Comparison of ENCODE assay signal across 2 cellular contexts in the genomic region with DNA sequence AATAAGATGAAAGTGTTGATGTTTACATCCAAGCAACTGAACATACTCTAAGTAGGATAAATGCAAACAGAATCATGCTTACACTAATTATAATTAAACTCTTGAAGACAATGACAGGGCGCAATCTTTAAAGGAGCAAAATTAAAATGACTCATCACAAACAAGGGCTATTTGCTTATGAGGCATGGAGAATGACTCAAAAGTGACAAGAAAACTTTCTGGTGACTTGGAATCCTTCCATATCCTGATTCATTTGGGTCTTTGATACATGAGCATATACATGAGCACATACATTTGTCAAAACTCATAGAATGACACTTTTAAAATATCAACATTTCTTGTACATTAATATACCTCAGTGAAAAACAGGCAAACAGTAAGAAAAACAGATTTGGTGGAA.
TF ChIP-seq lines count a peak whose summit lies in the region.

No MANE protein-coding gene starts in this region.

TF ChIP-seq in HCT116, 20 proteins besides CTCF, POLR2A, EP300 and RAD21 (continued from another document):
- TF ChIP-seq ZBTB33 (IDR thresholded peaks at IDR 0.05; ENCODE audit: extremely low read depth, insufficient replicate concordance, low read length) (no peak), TCF7L2 (IDR thresholded peaks at IDR 0.05; ENCODE audit: borderline replicate concordance, extremely low read depth, insufficient read depth, insufficient read length) (peak; percentile 50), CBX3 (IDR thresholded peaks at IDR 0.05; ENCODE audit: low read depth) (peak; percentile 60; the same call in 1 of the 2 replicates), SP1 (IDR thresholded peaks at IDR 0.05; ENCODE audit: low read depth) (peak; percentile 58), JUND (IDR thresholded peaks at IDR 0.05) (peak; percentile 76), CEBPB (IDR thresholded peaks at IDR 0.05; ENCODE audit: low read depth) (no peak)

TF ChIP-seq in WTC11, 78 proteins besides CTCF, POLR2A, EP300 and RAD21 (continued from another document):
- TF ChIP-seq, protein P1, sequence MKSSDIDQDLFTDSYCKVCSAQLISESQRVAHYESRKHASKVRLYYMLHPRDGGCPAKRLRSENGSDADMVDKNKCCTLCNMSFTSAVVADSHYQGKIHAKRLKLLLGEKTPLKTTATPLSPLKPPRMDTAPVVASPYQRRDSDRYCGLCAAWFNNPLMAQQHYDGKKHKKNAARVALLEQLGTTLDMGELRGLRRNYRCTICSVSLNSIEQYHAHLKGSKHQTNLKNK (CRISPR knock-in tag; IDR thresholded peaks at IDR 0.05) = no peak
- no peak for TF ChIP-seq SMAD4 (CRISPR knock-in tag; IDR thresholded peaks at IDR 0.05)
- TF ChIP-seq, protein P2, sequence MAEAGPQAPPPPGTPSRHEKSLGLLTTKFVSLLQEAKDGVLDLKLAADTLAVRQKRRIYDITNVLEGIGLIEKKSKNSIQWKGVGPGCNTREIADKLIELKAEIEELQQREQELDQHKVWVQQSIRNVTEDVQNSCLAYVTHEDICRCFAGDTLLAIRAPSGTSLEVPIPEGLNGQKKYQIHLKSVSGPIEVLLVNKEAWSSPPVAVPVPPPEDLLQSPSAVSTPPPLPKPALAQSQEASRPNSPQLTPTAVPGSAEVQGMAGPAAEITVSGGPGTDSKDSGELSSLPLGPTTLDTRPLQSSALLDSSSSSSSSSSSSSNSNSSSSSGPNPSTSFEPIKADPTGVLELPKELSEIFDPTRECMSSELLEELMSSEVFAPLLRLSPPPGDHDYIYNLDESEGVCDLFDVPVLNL (CRISPR knock-in tag; IDR thresholded peaks at IDR 0.05; ENCODE audit: borderline replicate concordance, low read depth) = no peak
- TF ChIP-seq PREB (CRISPR knock-in tag; IDR thresholded peaks at IDR 0.05; ENCODE audit: borderline replicate concordance) = no peak
- TF ChIP-seq TP53 (CRISPR knock-in tag; IDR thresholded peaks at IDR 0.05) = no peak
- TF ChIP-seq CBFB (CRISPR knock-in tag; IDR thresholded peaks at IDR 0.05; ENCODE audit: low read depth) = no peak
- TF ChIP-seq, protein P3, sequence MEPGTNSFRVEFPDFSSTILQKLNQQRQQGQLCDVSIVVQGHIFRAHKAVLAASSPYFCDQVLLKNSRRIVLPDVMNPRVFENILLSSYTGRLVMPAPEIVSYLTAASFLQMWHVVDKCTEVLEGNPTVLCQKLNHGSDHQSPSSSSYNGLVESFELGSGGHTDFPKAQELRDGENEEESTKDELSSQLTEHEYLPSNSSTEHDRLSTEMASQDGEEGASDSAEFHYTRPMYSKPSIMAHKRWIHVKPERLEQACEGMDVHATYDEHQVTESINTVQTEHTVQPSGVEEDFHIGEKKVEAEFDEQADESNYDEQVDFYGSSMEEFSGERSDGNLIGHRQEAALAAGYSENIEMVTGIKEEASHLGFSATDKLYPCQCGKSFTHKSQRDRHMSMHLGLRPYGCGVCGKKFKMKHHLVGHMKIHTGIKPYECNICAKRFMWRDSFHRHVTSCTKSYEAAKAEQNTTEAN (CRISPR knock-in tag; IDR thresholded peaks at IDR 0.05) = no peak
- TF ChIP-seq TEAD1 (CRISPR knock-in tag; IDR thresholded peaks at IDR 0.05) = no peak
- TF ChIP-seq ZNF138 (CRISPR knock-in tag; conservative IDR thresholded peaks at IDR 0.05) = no peak
- TF ChIP-seq ZNF263 (CRISPR knock-in tag; IDR thresholded peaks at IDR 0.05; ENCODE audit: low read depth) = no peak
- TF ChIP-seq NR3C1 (CRISPR knock-in tag; conservative IDR thresholded peaks at IDR 0.05; ENCODE audit: low read depth) = no peak
- TF ChIP-seq, protein P4, sequence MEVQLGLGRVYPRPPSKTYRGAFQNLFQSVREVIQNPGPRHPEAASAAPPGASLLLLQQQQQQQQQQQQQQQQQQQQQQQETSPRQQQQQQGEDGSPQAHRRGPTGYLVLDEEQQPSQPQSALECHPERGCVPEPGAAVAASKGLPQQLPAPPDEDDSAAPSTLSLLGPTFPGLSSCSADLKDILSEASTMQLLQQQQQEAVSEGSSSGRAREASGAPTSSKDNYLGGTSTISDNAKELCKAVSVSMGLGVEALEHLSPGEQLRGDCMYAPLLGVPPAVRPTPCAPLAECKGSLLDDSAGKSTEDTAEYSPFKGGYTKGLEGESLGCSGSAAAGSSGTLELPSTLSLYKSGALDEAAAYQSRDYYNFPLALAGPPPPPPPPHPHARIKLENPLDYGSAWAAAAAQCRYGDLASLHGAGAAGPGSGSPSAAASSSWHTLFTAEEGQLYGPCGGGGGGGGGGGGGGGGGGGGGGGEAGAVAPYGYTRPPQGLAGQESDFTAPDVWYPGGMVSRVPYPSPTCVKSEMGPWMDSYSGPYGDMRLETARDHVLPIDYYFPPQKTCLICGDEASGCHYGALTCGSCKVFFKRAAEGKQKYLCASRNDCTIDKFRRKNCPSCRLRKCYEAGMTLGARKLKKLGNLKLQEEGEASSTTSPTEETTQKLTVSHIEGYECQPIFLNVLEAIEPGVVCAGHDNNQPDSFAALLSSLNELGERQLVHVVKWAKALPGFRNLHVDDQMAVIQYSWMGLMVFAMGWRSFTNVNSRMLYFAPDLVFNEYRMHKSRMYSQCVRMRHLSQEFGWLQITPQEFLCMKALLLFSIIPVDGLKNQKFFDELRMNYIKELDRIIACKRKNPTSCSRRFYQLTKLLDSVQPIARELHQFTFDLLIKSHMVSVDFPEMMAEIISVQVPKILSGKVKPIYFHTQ (CRISPR knock-in tag; IDR thresholded peaks at IDR 0.05) = no peak
- no peak for TF ChIP-seq ARID4B (CRISPR knock-in tag; IDR thresholded peaks at IDR 0.05; ENCODE audit: borderline replicate concordance)
- TF ChIP-seq NFE2L1 (CRISPR knock-in tag; IDR thresholded peaks at IDR 0.05) = no peak
- TF ChIP-seq NR1H2 (CRISPR knock-in tag; IDR thresholded peaks at IDR 0.05) = no peak
- TF ChIP-seq ZNF512 (CRISPR knock-in tag; IDR thresholded peaks at IDR 0.05; ENCODE audit: borderline replicate concordance) = no peak
